ENCODE assay signal across 21 cellular contexts in the genomic region with DNA sequence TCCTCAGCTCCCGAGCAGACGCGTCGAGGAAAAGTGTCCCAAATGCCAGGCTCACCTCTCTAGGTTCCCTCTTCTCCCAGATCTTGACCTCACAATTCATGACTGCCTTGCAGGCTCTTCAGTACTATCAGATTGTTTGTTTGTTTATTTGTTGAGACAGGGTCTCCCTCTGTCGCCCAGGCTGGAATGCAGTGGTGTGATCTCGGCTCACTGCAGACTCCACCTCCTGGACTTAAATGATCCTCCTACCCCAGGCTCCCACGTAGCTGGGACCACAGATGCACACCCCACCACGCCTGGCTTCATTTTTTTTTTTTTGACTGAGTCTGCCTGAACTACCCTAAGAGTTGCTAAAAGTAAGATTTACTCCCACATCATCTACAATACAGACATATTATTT. TPM values are rescaled to one million over a fixed set of nuclear protein-coding genes. Genes with fewer than 3 reads are reported as not detected.
DNase-seq lines count a peak whose midpoint lies in the region; ATAC-seq and TF ChIP-seq lines count a peak whose summit lies in the region.
"Had no signal": no experiment of that assay in that cellular context is flagged by ENCODE, and none has a peak within 500 bp of the region (broad histone marks: within the 10 kb centered on the region; RNA-seq: fewer than 3 reads in every experiment).

No MANE protein-coding gene starts in this region.

- H3K4me2 ChIP-seq in GM23338 (no peak overlapping the region), mesendoderm (ENCODE audit: low read length) (no peak overlapping the region), smooth muscle cell (peak overlapping the region; percentile 25)

- H3K9me3 ChIP-seq in smooth muscle cell (replicated peaks; ENCODE audit: low read depth) = no peaks in the 10 kb centered on the region
- H3K9me3 ChIP-seq: MG63, Peyer's patch had no signal

- no peak overlapping the region for H3K27ac Mint-ChIP-seq in GM23338
- H3K27ac Mint-ChIP-seq in dendritic cell treated with granulocyte-macrophage colony-stimulating factor and Interleukin-4, amounts not matched to agents 40 ng/mL and 50 ng/mL, for 4 days = peak overlapping the region; percentile 5
- no peak overlapping the region for H3K27ac Mint-ChIP-seq in activated CD8-positive, alpha-beta T cell treated with anti-CD3 and anti-CD28 coated beads for 36 hours

- H2BK5ac ChIP-seq in mesendoderm (ENCODE audit: low read length) = no peak overlapping the region

- H3K27ac ChIP-seq in GM23338 (ENCODE audit: low read depth) = no peak overlapping the region
- peak overlapping the region; percentile 40 for H3K27ac ChIP-seq in mesendoderm (ENCODE audit: low read depth, low read length)
- peak overlapping the region; percentile 32 for H3K27ac ChIP-seq in smooth muscle cell (ENCODE audit: low read depth)
- H3K27ac ChIP-seq: C4-2B, GM23248, Peyer's patch had no signal

- intact Hi-C loops in dendritic cell treated with granulocyte-macrophage colony-stimulating factor and Interleukin-4, amounts not matched to agents 40 ng/mL and 50 ng/mL, for 4 days (cut with micrococcal nuclease) = no loop called here
- intact Hi-C loops in activated CD8-positive, alpha-beta T cell treated with anti-CD3 and anti-CD28 coated beads for 36 hours (cut with micrococcal nuclease) = no loop called here

- no peak for ATAC-seq in GM23338
- no peak for ATAC-seq in HG03280 (IDR thresholded peaks at IDR 0.05; ENCODE audit: unreplicated experiment)
- ATAC-seq in activated CD8-positive, alpha-beta T cell treated with anti-CD3 and anti-CD28 coated beads for 36 hours = no peak
- ATAC-seq in HG02610 (IDR thresholded peaks at IDR 0.05; ENCODE audit: unreplicated experiment) = no peak
- ATAC-seq: GM12878 had no signal

- H3K4me1 ChIP-seq in GM23338 (ENCODE audit: insufficient read depth) (peaks cover 3% of the 10 kb centered on the region; the same call in 1 of the 2 replicates), mesendoderm (ENCODE audit: control insufficient read depth, low read depth, low read length) (peaks cover 2% of the 10 kb centered on the region), smooth muscle cell (ENCODE audit: low read depth) (peaks cover 8% of the 10 kb centered on the region)

- H3K79me2 ChIP-seq in GM23338 (replicated peaks; ENCODE audit: insufficient read depth) (no peaks in the 10 kb centered on the region), mesendoderm (ENCODE audit: control insufficient read depth, insufficient read depth, low read length) (no peaks in the 10 kb centered on the region), smooth muscle cell (ENCODE audit: low read depth) (no peaks in the 10 kb centered on the region)

- no peak overlapping the region for H4K8ac ChIP-seq in mesendoderm (ENCODE audit: low read depth, low read length)

- no peak for TF ChIP-seq CTCF in GM23338 (conservative IDR thresholded peaks at IDR 0.05; ENCODE audit: low read depth in 2 of 2)
- no peak for TF ChIP-seq CTCF in smooth muscle cell (IDR thresholded peaks at IDR 0.05; ENCODE audit: borderline replicate concordance, insufficient read depth, poor library complexity, severe bottlenecking)
- no peak for TF ChIP-seq CTCF in activated CD8-positive, alpha-beta T cell treated with anti-CD3 and anti-CD28 coated beads for 36 hours (IDR thresholded peaks at IDR 0.05)

- no peak overlapping the region for H4K5ac ChIP-seq in mesendoderm (ENCODE audit: low read length)

- H4K20me1 ChIP-seq in GM23338 (replicated peaks; ENCODE audit: insufficient read depth) (no peaks in the 10 kb centered on the region), smooth muscle cell (ENCODE audit: low read depth) (no peaks in the 10 kb centered on the region)

- H3F3A ChIP-seq in GM23338 (replicated peaks; ENCODE audit: low read depth) (no peaks in the 10 kb centered on the region), smooth muscle cell (ENCODE audit: low read depth) (no peaks in the 10 kb centered on the region)

- peaks cover 21% of the 10 kb centered on the region for H3K27me3 Mint-ChIP-seq in GM23338 (ENCODE audit: insufficient read depth, low read depth, poor library complexity)
- peaks cover 18% of the 10 kb centered on the region for H3K27me3 Mint-ChIP-seq in dendritic cell treated with granulocyte-macrophage colony-stimulating factor and Interleukin-4, amounts not matched to agents 40 ng/mL and 50 ng/mL, for 4 days
- no peaks in the 10 kb centered on the region for H3K27me3 Mint-ChIP-seq in activated CD8-positive, alpha-beta T cell treated with anti-CD3 and anti-CD28 coated beads for 36 hours

- H3K36me3 Mint-ChIP-seq in GM23338 (ENCODE audit: low read depth) = peaks cover 3% of the 10 kb centered on the region; the same call in 1 of the 3 replicates
- no peaks in the 10 kb centered on the region for H3K36me3 Mint-ChIP-seq in dendritic cell treated with granulocyte-macrophage colony-stimulating factor and Interleukin-4, amounts not matched to agents 40 ng/mL and 50 ng/mL, for 4 days (ENCODE audit: low read depth)
- H3K36me3 Mint-ChIP-seq in activated CD8-positive, alpha-beta T cell treated with anti-CD3 and anti-CD28 coated beads for 36 hours (ENCODE audit: low read depth) = no peaks in the 10 kb centered on the region

- no peak overlapping the region for H3K18ac ChIP-seq in mesendoderm (ENCODE audit: low read length)

- DNase-seq in GM23338 (ENCODE audit: low spot score) (no peak), mesendoderm (peak; percentile 79), smooth muscle cell (lab: John Stamatoyannopoulos, UW; ENCODE audit: unreplicated experiment) (no peak)
- DNase-seq in activated CD8-positive, alpha-beta T cell treated with anti-CD3 and anti-CD28 coated beads for 36 hours = no peak
- DNase-seq: DND-41, GDM1, GM23248, Karpas-422, MG63, NCI-H1092, NCI-H146, NCI-H2081 treated with DMSO at 0.1 percent for 48 hours, NCI-H524, Peyer's patch, Right ventricle myocardium superior had no signal

- no peak overlapping the region for H3K4ac ChIP-seq in mesendoderm (ENCODE audit: low read depth, low read length)

- H3K36me3 ChIP-seq in GM23338 (ENCODE audit: insufficient read depth) = no peaks in the 10 kb centered on the region
- no peaks in the 10 kb centered on the region for H3K36me3 ChIP-seq in mesendoderm (ENCODE audit: control insufficient read depth, insufficient read depth, low read length)
- H3K36me3 ChIP-seq in smooth muscle cell (ENCODE audit: low read depth) = no peaks in the 10 kb centered on the region
- H3K36me3 ChIP-seq: MG63, Peyer's patch had no signal

- H3K56ac ChIP-seq in mesendoderm (ENCODE audit: low read length) = peak overlapping the region; percentile 65

- H2AFZ ChIP-seq in GM23338 (0 out of 2 replicates have a peak overlapping the region, but pooled peaks have one; percentile 43), smooth muscle cell (ENCODE audit: low read depth) (peak overlapping the region; percentile 59)
- H2AFZ ChIP-seq: GM23248 had no signal

- H3K4me1 Mint-ChIP-seq in GM23338 = peaks cover 12% of the 10 kb centered on the region; the same call in 2 of the 3 replicates
- peaks cover 23% of the 10 kb centered on the region for H3K4me1 Mint-ChIP-seq in dendritic cell treated with granulocyte-macrophage colony-stimulating factor and Interleukin-4, amounts not matched to agents 40 ng/mL and 50 ng/mL, for 4 days (ENCODE audit: low read depth)
- peaks cover 22% of the 10 kb centered on the region for H3K4me1 Mint-ChIP-seq in activated CD8-positive, alpha-beta T cell treated with anti-CD3 and anti-CD28 coated beads for 36 hours (ENCODE audit: low read depth)

- no peak overlapping the region for H3K23ac ChIP-seq in mesendoderm (ENCODE audit: low read length)

- no peaks in the 10 kb centered on the region for H3K79me1 ChIP-seq in mesendoderm (ENCODE audit: low read length)

- H3K9ac ChIP-seq in mesendoderm (ENCODE audit: low read length) (peak overlapping the region; percentile 21), smooth muscle cell (ENCODE audit: low read depth) (no peak overlapping the region)
- H3K9ac ChIP-seq: GM23248 had no signal

- no CpG with 5 or more reads among the region's 8 CpGs for WGBS in mesendoderm (ENCODE audit: extremely low coverage, insufficient coverage, low lambda C conversion rate)
- 33% methylated on average over 8 of the region's 8 CpGs for WGBS in smooth muscle cell (ENCODE audit: low lambda C conversion rate)

- no peak overlapping the region; the same call in 2 of the 3 replicates for H3K4me3 Mint-ChIP-seq in GM23338
- H3K4me3 Mint-ChIP-seq in dendritic cell treated with granulocyte-macrophage colony-stimulating factor and Interleukin-4, amounts not matched to agents 40 ng/mL and 50 ng/mL, for 4 days = no peak overlapping the region
- H3K4me3 Mint-ChIP-seq in activated CD8-positive, alpha-beta T cell treated with anti-CD3 and anti-CD28 coated beads for 36 hours = no peak overlapping the region

- H2BK120ac ChIP-seq in mesendoderm (ENCODE audit: low read depth, low read length) = no peak overlapping the region

- no peaks in the 10 kb centered on the region for H3K27me3 ChIP-seq in GM23338 (ENCODE audit: insufficient read depth)
- no peaks in the 10 kb centered on the region for H3K27me3 ChIP-seq in mesendoderm (ENCODE audit: insufficient read depth, low read length, poor library complexity)
- no peaks in the 10 kb centered on the region for H3K27me3 ChIP-seq in smooth muscle cell (ENCODE audit: low read depth)
- H3K27me3 ChIP-seq: MG63, Peyer's patch had no signal

- H3K9me2 ChIP-seq in GM23338 (ENCODE audit: insufficient read depth) = no peaks in the 10 kb centered on the region

- CTCF ChIA-PET in activated CD8-positive, alpha-beta T cell treated with anti-CD3 and anti-CD28 coated beads for 36 hours (lab: Charles Lee) = no interaction called here

- H3K9me3 Mint-ChIP-seq in GM23338 = peaks cover 7% of the 10 kb centered on the region; the same call in 2 of the 3 replicates
- H3K9me3 Mint-ChIP-seq in dendritic cell treated with granulocyte-macrophage colony-stimulating factor and Interleukin-4, amounts not matched to agents 40 ng/mL and 50 ng/mL, for 4 days = no peaks in the 10 kb centered on the region
- H3K9me3 Mint-ChIP-seq in activated CD8-positive, alpha-beta T cell treated with anti-CD3 and anti-CD28 coated beads for 36 hours = no peaks in the 10 kb centered on the region

- no peak overlapping the region for H2BK15ac ChIP-seq in mesendoderm (replicated peaks; ENCODE audit: low read depth)

- no peak overlapping the region for H3K4me3 ChIP-seq in GM23338
- no peak overlapping the region for H3K4me3 ChIP-seq in mesendoderm (ENCODE audit: low read length)
- H3K4me3 ChIP-seq in smooth muscle cell = no peak overlapping the region
- H3K4me3 ChIP-seq: GM12878, GM23248, MG63, Peyer's patch had no signal

- POLR2A ChIA-PET in activated CD8-positive, alpha-beta T cell treated with anti-CD3 and anti-CD28 coated beads for 36 hours (lab: Charles Lee) = no interaction called here

- H2AK5ac ChIP-seq in mesendoderm (ENCODE audit: low read length) = no peak overlapping the region

RNA-seq across cellular contexts. Expression of gene TMEM235, which starts 15.9 kb away (rescaled TPM):
- not detected in 2 replicates for total RNA-seq in GM23338 (2014; rRNA removed; shearing (Covaris generic))
- polyA plus RNA-seq in GM23338 (2016; fragmentation: Nextera tagmentation; extraction: Ambion mirVana) = not detected in 2 replicates
- not detected for polyA plus RNA-seq in mesendoderm (2013, experiment 1 of 2)
- not detected for polyA plus RNA-seq in mesendoderm (2013, experiment 2 of 2)
- not detected in 2 replicates for total RNA-seq in smooth muscle cell
- not detected in 2 replicates for polyA plus RNA-seq in smooth muscle cell
- not detected for total RNA-seq in activated CD8-positive, alpha-beta T cell treated with anti-CD3 and anti-CD28 coated beads for 36 hours
- total RNA-seq: A673, GM12878, GM23248, Peyer's patch, Right ventricle myocardium superior had no signal
- polyA plus RNA-seq: GM12878, GM23248 had no signal

RNA-seq across cellular contexts. Expression of gene BIRC5, which starts 33.3 kb away (rescaled TPM):
- 89.7 and 114 TPM in 2 replicates for total RNA-seq in GM23338 (2014; rRNA removed; shearing (Covaris generic))
- polyA plus RNA-seq in GM23338 (2016; fragmentation: Nextera tagmentation; extraction: Ambion mirVana) = 111 and 132 TPM in 2 replicates
- polyA plus RNA-seq in mesendoderm (2013, experiment 1 of 2) = 69.7 TPM
- 68.0 TPM for polyA plus RNA-seq in mesendoderm (2013, experiment 2 of 2)
- 7.7 and 15.3 TPM in 2 replicates for total RNA-seq in smooth muscle cell
- 11.9 and 15.6 TPM in 2 replicates for polyA plus RNA-seq in smooth muscle cell
- total RNA-seq in activated CD8-positive, alpha-beta T cell treated with anti-CD3 and anti-CD28 coated beads for 36 hours = 10 to 100 TPM; 90.6 to 93.7 TPM
